In genomic region chr19:6821639-6822310, GRCh38 we compare ENCODE assay signal across 22 cellular contexts. TPM values are rescaled to one million over a fixed set of nuclear protein-coding genes. Genes with fewer than 3 reads are reported as not detected.
"Had no signal": no experiment of that assay in that cellular context is flagged by ENCODE, and none has a peak within 500 bp of the region (broad histone marks: within the 10 kb centered on the region; RNA-seq: fewer than 3 reads in every experiment).

No MANE protein-coding gene starts in this region.

- ATAC-seq: activated CD4-positive, CD25-positive, alpha-beta regulatory T cell treated with anti-CD3 and anti-CD28 coated beads, Interleukin-2, amount 50 U/mL, for 24 hours; body of pancreas; Panc1; Right ventricle myocardium inferior had no signal

- H3K27ac ChIP-seq: ascending aorta, body of pancreas, SJCRH30 had no signal

- H3K27me3 Mint-ChIP-seq: central memory CD8-positive, alpha-beta T cell had no signal

- H3K4me3 Mint-ChIP-seq: central memory CD8-positive, alpha-beta T cell had no signal

- DNase-seq: activated CD4-positive, alpha-beta T cell treated with anti-CD3 and anti-CD28 coated beads for 48 hours; activated CD4-positive, alpha-beta T cell treated with anti-CD3 and anti-CD28 coated beads, Interleukin-2, amount 50 U/mL, for 4 hours; activated naive CD4-positive, alpha-beta T cell treated with Interleukin-2 at 50 U/mL for 16 hours; activated T-cell treated with anti-CD3 and anti-CD28 coated beads for 4 hours; amniotic stem cell; body of pancreas; Kasumi-1; KBM-7; NCI-H1436 treated with DMSO at 0.1 percent for 48 hours; NCI-H187; NCI-H2081; NCI-H69; NK-92 treated with Interleukin-12 subunit alpha and Interleukin-12 subunit beta, amount 100 ng/mL, for 24 hours; OCI-M1; RPMI8226; SJCRH30; SK-N-SH had no signal

- H3K36me3 ChIP-seq: ascending aorta, SJCRH30 had no signal

- H3K9me3 ChIP-seq: body of pancreas, SK-N-SH had no signal

- H3K4me3 ChIP-seq: ascending aorta, body of pancreas, SJCRH30 had no signal

- H3K27me3 ChIP-seq: ascending aorta, body of pancreas, SJCRH30 had no signal

- H3K4me1 ChIP-seq: ascending aorta, body of pancreas, SJCRH30 had no signal

RNA-seq across cellular contexts. Expression of gene VAV1, which starts 49.3 kb away (rescaled TPM):
- total RNA-seq: SJCRH30 had no signal

RNA-seq across cellular contexts. Expression of gene SH2D3A, which starts 54.5 kb away (rescaled TPM):
- total RNA-seq: ascending aorta, Right ventricle myocardium inferior, SJCRH30 had no signal
